In genomic region chr13:26978081-26978860, GRCh38 we compare ENCODE assay signal across 21 cellular contexts.
DNase-seq lines count a peak whose midpoint lies in the region; ATAC-seq, FAIRE-seq and TF ChIP-seq lines count a peak whose summit lies in the region.
"Had no signal": no experiment of that assay in that cellular context is flagged by ENCODE, and none has a peak within 500 bp of the region (broad histone marks: within the 10 kb centered on the region; RNA-seq: fewer than 3 reads in every experiment).

No MANE protein-coding gene starts in this region.

- FAIRE-seq in H1 (lab: Jason Lieb, UNC), result peak; percentile 39

- ATAC-seq in HG02885 (IDR thresholded peaks at IDR 0.05; ENCODE audit: poor library complexity, unreplicated experiment) (no peak), GM18907 (IDR thresholded peaks at IDR 0.05; ENCODE audit: unreplicated experiment) (no peak)

- H3K4me3 Mint-ChIP-seq in progenitor cell of endocrine pancreas (ENCODE audit: low read depth) (peak overlapping the region; percentile 7), mesothelial cell of epicardium (no peak overlapping the region)
- H3K4me3 Mint-ChIP-seq: CD4-positive, alpha-beta T cell; neural progenitor cell; stimulated activated effector memory CD8-positive, alpha-beta T cell treated with anti-CD3 and anti-CD28 coated beads, Interleukin-12 subunit alpha, Interleukin-12 subunit beta, amount 100 ng/mL, for 72 hours had no signal

- H4K8ac ChIP-seq in H1 (ENCODE audit: extremely low read depth, insufficient read depth, low read length), result no peak overlapping the region

- H3K14ac ChIP-seq in H1 (ENCODE audit: insufficient read length), result no peak overlapping the region

- DNase-seq in H7, result peak; percentile 73
- peak in 1 of 2 experiments; percentile 13 for DNase-seq in H1 (ENCODE audit: low read depth in 1 of 2, low spot score in 2 of 2)
- DNase-seq in iPS DF 6.9 (ENCODE audit: low read depth, low spot score), result peak; percentile 27
- DNase-seq in progenitor cell of endocrine pancreas (ENCODE audit: low spot score, unreplicated experiment), result no peak
- DNase-seq in stimulated activated CD4-positive, alpha-beta T cell treated with anti-CD3 and anti-CD28 coated beads, Interleukin-2, amount 100 ng/mL, for 24 hours, result no peak
- no peak for DNase-seq in mesothelial cell of epicardium (ENCODE audit: low spot score in 2 of 2, unreplicated experiment in 2 of 2)
- DNase-seq: activated CD4-positive, alpha-beta T cell treated with anti-CD3 and anti-CD28 coated beads, Interleukin-2, amount 50 U/mL, for 1 hour; amygdala; CD4-positive, alpha-beta T cell; cerebellar nuclear complex; DND-41; effector CD8-positive, alpha-beta T cell; glutamatergic neuron; NCI-H1417 treated with DMSO at 0.1 percent for 48 hours; NCI-H526 treated with DMSO at 0.1 percent for 48 hours; SHP77 treated with DMSO at 0.1 percent for 48 hours; testis had no signal

- WGBS in H1 (ENCODE audit: extremely low coverage in 1 of 2, insufficient coverage in 1 of 2, insufficient read length in 1 of 2, insufficient replicate concordance in 2 of 2, low coverage in 1 of 2, low lambda C conversion rate in 2 of 2, missing lambda C conversion rate in 1 of 2), 2 experiments, result 66% methylated on average over 12 of the region's 12 CpGs; no CpG with 5 or more reads in 1 of the 2 experiments
- no CpG with 5 or more reads among the region's 12 CpGs for WGBS in iPS DF 6.9 (ENCODE audit: insufficient coverage, insufficient read length)

- no peak overlapping the region for H3K4me2 ChIP-seq in H1 (ENCODE audit: insufficient read depth in 1 of 2, low read depth in 2 of 2, low read length in 2 of 2)
- H3K4me2 ChIP-seq: neural progenitor cell had no signal

- H2BK120ac ChIP-seq in H1 (replicated peaks; ENCODE audit: low read depth, low read length), result no peak overlapping the region

- no peak for TF ChIP-seq EP300 in H1 (IDR thresholded peaks at IDR 0.05; ENCODE audit: borderline replicate concordance in 1 of 2, low read depth in 2 of 2, low read length in 2 of 2)

- H2BK12ac ChIP-seq in H1 (ENCODE audit: low read depth, low read length), result no peak overlapping the region

- no peaks in the 10 kb centered on the region for H3K9me3 Mint-ChIP-seq in progenitor cell of endocrine pancreas (ENCODE audit: low read depth)
- H3K9me3 Mint-ChIP-seq in mesothelial cell of epicardium, result no peaks in the 10 kb centered on the region
- H3K9me3 Mint-ChIP-seq: CD4-positive, alpha-beta T cell; stimulated activated effector memory CD8-positive, alpha-beta T cell treated with anti-CD3 and anti-CD28 coated beads, Interleukin-12 subunit alpha, Interleukin-12 subunit beta, amount 100 ng/mL, for 72 hours had no signal

- H2AFZ ChIP-seq in H1 (ENCODE audit: low read length), result no peak overlapping the region
- H2AFZ ChIP-seq: neural progenitor cell had no signal

- H3K18ac ChIP-seq in H1 (ENCODE audit: extremely low read depth, low read length), result no peak overlapping the region

- no peak overlapping the region; the same call in 1 of the 2 replicates for H2BK20ac ChIP-seq in H1 (ENCODE audit: low read length)

- H4K5ac ChIP-seq in H1 (ENCODE audit: insufficient read length, low read depth, low read length), result no peak overlapping the region

- TF ChIP-seq CTCF in H1 (IDR thresholded peaks at IDR 0.05; ENCODE audit: control extremely low read depth in 1 of 3, insufficient read depth in 1 of 3, low read depth in 1 of 3, low read length in 3 of 3) (no peak), progenitor cell of endocrine pancreas (IDR thresholded peaks at IDR 0.05; ENCODE audit: unreplicated experiment) (no peak), mesothelial cell of epicardium (IDR thresholded peaks at IDR 0.05; ENCODE audit: unreplicated experiment) (no peak)

- no peaks in the 10 kb centered on the region for H3K23me2 ChIP-seq in H1 (ENCODE audit: low read depth, low read length)

- H3K4me1 Mint-ChIP-seq in progenitor cell of endocrine pancreas (ENCODE audit: low read depth) (peaks cover 48% of the 10 kb centered on the region), mesothelial cell of epicardium (peaks cover 28% of the 10 kb centered on the region)
- H3K4me1 Mint-ChIP-seq: neural progenitor cell; stimulated activated effector memory CD8-positive, alpha-beta T cell treated with anti-CD3 and anti-CD28 coated beads, Interleukin-12 subunit alpha, Interleukin-12 subunit beta, amount 100 ng/mL, for 72 hours had no signal

- H3K27me3 Mint-ChIP-seq in progenitor cell of endocrine pancreas, result peaks cover 5% of the 10 kb centered on the region
- peaks cover 19% of the 10 kb centered on the region for H3K27me3 Mint-ChIP-seq in mesothelial cell of epicardium (ENCODE audit: low read depth)

- no peak overlapping the region for H3K56ac ChIP-seq in H1 (replicated peaks; ENCODE audit: insufficient read length, low read depth, low read length)

- H4K20me1 ChIP-seq in H1 (replicated peaks in 1 of 2; ENCODE audit: control insufficient read depth in 1 of 2, insufficient read depth in 2 of 2, low read length in 2 of 2), result peaks cover 0 to 1% of the 10 kb centered on the region in 2 experiments

- no peak for TF ChIP-seq RAD21 in H1 (IDR thresholded peaks at IDR 0.05 in 1 of 2, conservative IDR thresholded peaks at IDR 0.05 in 1 of 2; ENCODE audit: low read depth in 2 of 2, low read length in 2 of 2)

- H3K9me3 ChIP-seq in H1 (ENCODE audit: insufficient read depth in 2 of 2, low read depth in 1 of 2, low read length in 1 of 2) (no peaks in the 10 kb centered on the region), iPS DF 6.9 (ENCODE audit: control insufficient read depth, insufficient read depth, low read length) (no peaks in the 10 kb centered on the region)
- H3K9me3 ChIP-seq: testis had no signal

- no peaks in the 10 kb centered on the region; a peak in 2 of 7 replicates for H3K4me1 ChIP-seq in H1 (replicated peaks in 1 of 4; ENCODE audit: control insufficient read depth in 3 of 4, insufficient read depth in 4 of 4, low read length in 3 of 4)
- 0 out of 2 replicates have a peak, but pooled peaks cover 3% of the 10 kb centered on the region for H3K4me1 ChIP-seq in iPS DF 6.9 (ENCODE audit: control insufficient read depth, insufficient read depth, low read length)
- H3K4me1 ChIP-seq: neural progenitor cell, testis had no signal

- H3K79me2 ChIP-seq in H1 (ENCODE audit: control insufficient read depth in 1 of 2, insufficient read depth in 2 of 2, low read length in 2 of 2), result no peaks in the 10 kb centered on the region

- H3K4me3 ChIP-seq in H7 (ENCODE audit: insufficient read depth, low read depth, low read length) (no peak overlapping the region), H1 (ENCODE audit: extremely low read depth in 1 of 4, insufficient read depth in 2 of 4, low read depth in 3 of 4, low read length in 4 of 4) (no peak overlapping the region), iPS DF 6.9 (ENCODE audit: low read length) (no peak overlapping the region)
- H3K4me3 ChIP-seq: neural progenitor cell, testis had no signal

- H3K27ac ChIP-seq in H1 (ENCODE audit: low read depth, low read length), result no peak overlapping the region
- H3K27ac ChIP-seq in iPS DF 6.9 (ENCODE audit: low read length), result no peak overlapping the region
- H3K27ac ChIP-seq: neural progenitor cell, testis had no signal

- H3K4ac ChIP-seq in H1 (replicated peaks; ENCODE audit: insufficient read length, low read depth, low read length), result no peak overlapping the region

- POLR2A ChIA-PET in H1 (lab: Charles Lee; ENCODE audit: partially characterized antibody), result no interaction called here

- no peaks in the 10 kb centered on the region for H3K36me3 ChIP-seq in H7 (replicated peaks; ENCODE audit: control insufficient read depth, insufficient read depth, low read length)
- no peaks in the 10 kb centered on the region for H3K36me3 ChIP-seq in H1 (ENCODE audit: control insufficient read depth in 2 of 4, insufficient read depth in 4 of 4, low read length in 3 of 4)
- H3K36me3 ChIP-seq in iPS DF 6.9 (ENCODE audit: control insufficient read depth, insufficient read depth, low read length), result no peaks in the 10 kb centered on the region
- H3K36me3 ChIP-seq: neural progenitor cell had no signal

- H2BK5ac ChIP-seq in H1 (ENCODE audit: low read depth, low read length), result no peak overlapping the region

- H4K91ac ChIP-seq in H1 (replicated peaks; ENCODE audit: insufficient read length, low read length), result no peak overlapping the region

- H3K27ac Mint-ChIP-seq in progenitor cell of endocrine pancreas (peak overlapping the region; percentile 87), mesothelial cell of epicardium (no peak overlapping the region)
- H3K27ac Mint-ChIP-seq: CD4-positive, alpha-beta T cell; neural progenitor cell; stimulated activated effector memory CD8-positive, alpha-beta T cell treated with anti-CD3 and anti-CD28 coated beads, Interleukin-12 subunit alpha, Interleukin-12 subunit beta, amount 100 ng/mL, for 72 hours had no signal

- TF ChIP-seq POLR2A in H1 (IDR thresholded peaks at IDR 0.05; ENCODE audit: control extremely low read depth in 1 of 2, low read depth in 2 of 2, low read length in 2 of 2), result no peak

- no peak overlapping the region for H3K23ac ChIP-seq in H1 (ENCODE audit: insufficient read length)

- no peak overlapping the region for H2BK15ac ChIP-seq in H1 (ENCODE audit: low read length)

- no peaks in the 10 kb centered on the region for H3K36me3 Mint-ChIP-seq in progenitor cell of endocrine pancreas (ENCODE audit: insufficient read depth)
- H3K36me3 Mint-ChIP-seq in mesothelial cell of epicardium, result no peaks in the 10 kb centered on the region
- H3K36me3 Mint-ChIP-seq: neural progenitor cell; stimulated activated effector memory CD8-positive, alpha-beta T cell treated with anti-CD3 and anti-CD28 coated beads, Interleukin-12 subunit alpha, Interleukin-12 subunit beta, amount 100 ng/mL, for 72 hours had no signal

- H3K9ac ChIP-seq in H1 (replicated peaks in 1 of 4; ENCODE audit: extremely low read depth in 1 of 4, low read depth in 3 of 4, low read length in 3 of 4), result no peak overlapping the region
- H3K9ac ChIP-seq: neural progenitor cell had no signal

- H3K27me3 ChIP-seq in H7 (ENCODE audit: control insufficient read depth, insufficient read depth, low read length) (no peaks in the 10 kb centered on the region), H1 (replicated peaks in 1 of 4; ENCODE audit: control insufficient read depth in 3 of 4, extremely low read depth in 1 of 4, insufficient read depth in 3 of 4, low read length in 3 of 4) (no peaks in the 10 kb centered on the region), iPS DF 6.9 (ENCODE audit: control insufficient read depth, insufficient read depth, low read length) (no peaks in the 10 kb centered on the region)
- H3K27me3 ChIP-seq: neural progenitor cell, testis had no signal

- 0 out of 2 replicates have a peak, but pooled peaks cover 2% of the 10 kb centered on the region for H3K79me1 ChIP-seq in H1 (ENCODE audit: low read depth, low read length)

- CTCF ChIA-PET in H1 (lab: Charles Lee; ENCODE audit: partially characterized antibody), result interaction anchor here (0.7 to 4.5 kb wide), 8 partner anchors 9 to 447 kb away, joined by 3 to 24 read pairs (median 4); no protein-coding TSS in a partner anchor

- no peak overlapping the region for H2AK5ac ChIP-seq in H1 (ENCODE audit: low read depth, low read length)

TF ChIP-seq in H1, 55 proteins besides CTCF, POLR2A, EP300 and RAD21 (continues in another document):
- no peak for TF ChIP-seq JUND (IDR thresholded peaks at IDR 0.05; ENCODE audit: low read length)
- 0 out of 2 replicates have a peak, but pooled peaks have one; percentile 21 for TF ChIP-seq TCF12 (IDR thresholded peaks at IDR 0.05; ENCODE audit: low read depth, low read length)
- 0 out of 2 replicates have a peak, but pooled peaks have one; percentile 13 for TF ChIP-seq SP1 (IDR thresholded peaks at IDR 0.05; ENCODE audit: low read depth, low read length)

Comparison
In these comparisons a context has a peak if more than half of its experiments do, and no peak if none do; other contexts are left out.
1. DNase-seq: peak in H7 (single experiment) and iPS DF 6.9 (single experiment); none in progenitor cell of endocrine pancreas (single experiment), stimulated activated CD4-positive, alpha-beta T cell treated with anti-CD3 and anti-CD28 coated beads, Interleukin-2, amount 100 ng/mL, for 24 hours (0 of 2) and mesothelial cell of epicardium (0 of 2).